Comparison of ENCODE assay signal across 32 cellular contexts in the genomic region with DNA sequence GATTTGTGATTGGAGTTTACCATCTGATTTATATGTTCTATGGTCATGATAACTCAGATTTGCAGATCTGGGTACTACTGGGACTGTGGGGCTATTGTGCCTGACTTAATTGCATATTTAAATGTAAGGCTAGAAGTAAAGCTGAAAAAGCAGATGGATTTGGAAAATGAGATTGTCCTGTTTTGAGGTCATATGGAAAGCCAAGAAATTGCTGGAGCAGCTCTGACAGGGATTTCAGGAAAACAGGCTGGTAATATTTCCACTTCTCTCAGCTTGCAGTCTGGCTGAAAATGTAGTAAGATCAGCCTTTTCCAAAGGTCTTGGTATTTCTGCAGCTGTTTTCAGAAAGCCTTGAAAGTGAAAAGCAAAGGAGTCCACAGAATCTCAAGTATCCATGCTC. TPM values are rescaled to one million over a fixed set of nuclear protein-coding genes. Genes with fewer than 3 reads are reported as not detected.
"Had no signal": no experiment of that assay in that cellular context is flagged by ENCODE, and none has a peak within 500 bp of the region (broad histone marks: within the 10 kb centered on the region; RNA-seq: fewer than 3 reads in every experiment).

No MANE protein-coding gene starts in this region.

- H3K4me1 Mint-ChIP-seq: central memory CD8-positive, alpha-beta T cell; natural killer cell; stimulated activated effector memory CD8-positive, alpha-beta T cell treated with anti-CD3 and anti-CD28 coated beads, Interleukin-12 subunit alpha, Interleukin-12 subunit beta, amount 100 ng/mL, for 72 hours had no signal

- DNase-seq: cortex of kidney; effector memory CD8-positive, alpha-beta T cell; erythroblast; esophagus squamous epithelium; foreskin melanocyte; kidney; left cardiac atrium; left lung; mesenchymal stem cell; midbrain; natural killer cell; stimulated activated CD4-positive, alpha-beta T cell treated with anti-CD3 and anti-CD28 coated beads, Interleukin-12 subunit alpha, Interleukin-12 subunit beta, amount 100 ng/mL, for 4 hours; stimulated activated CD4-positive, alpha-beta T cell treated with anti-CD3 and anti-CD28 coated beads, Interleukin-1b, Interleukin-23, amount 100 ng/mL, for 48 hours; stimulated activated CD4-positive, alpha-beta T cell treated with anti-CD3 and anti-CD28 coated beads, Interleukin-4, amount 100 ng/mL, for 24 hours; stimulated activated naive CD4-positive, alpha-beta T cell treated with Interleukin-2 at 50 U/mL for 16 hours; stomach; tibial artery had no signal

- H3K27ac Mint-ChIP-seq: effector memory CD8-positive, alpha-beta T cell; natural killer cell; neural progenitor cell; progenitor cell of endocrine pancreas; stimulated activated effector memory CD8-positive, alpha-beta T cell treated with anti-CD3 and anti-CD28 coated beads, Interleukin-12 subunit alpha, Interleukin-12 subunit beta, amount 100 ng/mL, for 72 hours; type B pancreatic cell had no signal

- H3K9me3 Mint-ChIP-seq: central memory CD8-positive, alpha-beta T cell; effector memory CD8-positive, alpha-beta T cell; natural killer cell; neural progenitor cell; stimulated activated effector memory CD8-positive, alpha-beta T cell treated with anti-CD3 and anti-CD28 coated beads, Interleukin-12 subunit alpha, Interleukin-12 subunit beta, amount 100 ng/mL, for 72 hours; type B pancreatic cell had no signal

- FAIRE-seq: endometrium had no signal

- H3K36me3 ChIP-seq: esophagus squamous epithelium, left lung, neural progenitor cell, stomach, tibial artery had no signal

- H3K36me3 Mint-ChIP-seq: natural killer cell; stimulated activated effector memory CD8-positive, alpha-beta T cell treated with anti-CD3 and anti-CD28 coated beads, Interleukin-12 subunit alpha, Interleukin-12 subunit beta, amount 100 ng/mL, for 72 hours; type B pancreatic cell had no signal

- H3K9me3 ChIP-seq: esophagus squamous epithelium, left lung, stomach, testis, tibial artery had no signal

- H3K27me3 ChIP-seq: esophagus squamous epithelium, left lung, neural progenitor cell, stomach, testis, tibial artery had no signal

- H3K27me3 Mint-ChIP-seq: central memory CD8-positive, alpha-beta T cell; progenitor cell of endocrine pancreas; type B pancreatic cell had no signal

- H3K4me3 Mint-ChIP-seq: central memory CD8-positive, alpha-beta T cell; effector memory CD8-positive, alpha-beta T cell; natural killer cell; neural progenitor cell; stimulated activated effector memory CD8-positive, alpha-beta T cell treated with anti-CD3 and anti-CD28 coated beads, Interleukin-12 subunit alpha, Interleukin-12 subunit beta, amount 100 ng/mL, for 72 hours; type B pancreatic cell had no signal

- H3K9ac ChIP-seq: neural progenitor cell, parathyroid adenoma had no signal

- ATAC-seq: effector memory CD8-positive, alpha-beta T cell; natural killer cell; stimulated activated effector memory CD8-positive, alpha-beta T cell treated with anti-CD3 and anti-CD28 coated beads, Interleukin-12 subunit alpha, Interleukin-12 subunit beta, amount 100 ng/mL, for 72 hours had no signal

- H3K4me3 ChIP-seq: esophagus squamous epithelium, left lung, neural progenitor cell, smooth muscle cell, stomach, testis, tibial artery had no signal

- H3K27ac ChIP-seq: esophagus squamous epithelium, left lung, neural progenitor cell, parathyroid adenoma, stomach, testis, tibial artery had no signal

- H3K4me1 ChIP-seq: esophagus squamous epithelium, parathyroid adenoma, testis had no signal

RNA-seq across cellular contexts. Expression of a gene that starts 41.5 kb away (rescaled TPM):
- total RNA-seq: dermis microvascular lymphatic vessel endothelial cell, esophagus squamous epithelium, kidney, left cardiac atrium, lower leg skin, lung microvascular endothelial cell, natural killer cell, osteoblast, progenitor cell of endocrine pancreas, sciatic nerve, smooth muscle cell, stomach, urinary bladder had no signal
- polyA plus RNA-seq: smooth muscle cell, stomach, urinary bladder had no signal
